8 cellular contexts compared by ENCODE assay signal in genomic region chr17:19507673-19508326, GRCh38. TPM values are rescaled to one million over a fixed set of nuclear protein-coding genes. Genes with fewer than 3 reads are reported as not detected.
A peak's percentile ranks its signal among the peaks of the same experiment; 100 is the strongest.
DNase-seq lines count a peak whose midpoint lies in the region; ATAC-seq and TF ChIP-seq lines count a peak whose summit lies in the region.

No MANE protein-coding gene starts in this region.

- H2AK5ac ChIP-seq in trophoblast cell (ENCODE audit: low read length) = no peak overlapping the region

- H3K4me3 ChIP-seq in adrenal gland (peak overlapping the region; percentile 9 to 78 (median 61)), heart right ventricle (peak overlapping the region; percentile 30 to 77 (median 66)), trophoblast cell (ENCODE audit: low read depth, low read length) (peak overlapping the region; percentile 84), transverse colon (peak overlapping the region; percentile 61 to 83 (median 65))

- CTCF ChIA-PET in T-cell (lab: Charles Lee) = no interaction called here

- peak; percentile 75 to 82 (median 78) for ATAC-seq in T-cell (replicated peaks in 1 of 4)
- ATAC-seq in heart right ventricle = peak; percentile 84 to 95 (median 92)

- no peak overlapping the region for H3K23ac ChIP-seq in trophoblast cell (ENCODE audit: low read length)

- H2BK120ac ChIP-seq in trophoblast cell (ENCODE audit: insufficient read depth, low read length, poor library complexity) = no peak overlapping the region

- H3K79me2 ChIP-seq in trophoblast cell (ENCODE audit: control insufficient read depth, insufficient read depth, low read length, poor library complexity) = no peaks in the 10 kb centered on the region

- WGBS in adrenal gland, 4 donors = 0 to 1% (median 0%) methylated on average over 11 to 50 of the region's 51 CpGs
- WGBS in heart right ventricle, 2 donors = 1% methylated on average over 51 of the region's 51 CpGs
- WGBS in trophoblast cell (ENCODE audit: extremely low coverage, insufficient coverage, insufficient read length) = no CpG with 5 or more reads among the region's 51 CpGs
- 0 to 1% methylated on average over 6 to 22 of the region's 51 CpGs for WGBS in transverse colon (ENCODE audit: low coverage in 1 of 2), 2 donors

- H3K27ac ChIP-seq in adrenal gland (peak overlapping the region; percentile 85 to 93 (median 90)), heart right ventricle (peak overlapping the region; percentile 13 to 87 (median 78)), trophoblast cell (ENCODE audit: low read depth, low read length) (no peak overlapping the region), transverse colon (peak overlapping the region; percentile 88 to 96 (median 92))

- H2BK5ac ChIP-seq in trophoblast cell (ENCODE audit: low read depth, low read length, poor library complexity) = no peak overlapping the region

- H3K9me3 Mint-ChIP-seq in T-cell = no peaks in the 10 kb centered on the region

- TF ChIP-seq EP300 in transverse colon (IDR thresholded peaks at IDR 0.05; ENCODE audit: low read depth) = no peak

- H2AFZ ChIP-seq in trophoblast cell (ENCODE audit: insufficient read depth, low read length, poor library complexity) = peak overlapping the region; percentile 87

- H3K79me1 ChIP-seq in trophoblast cell (ENCODE audit: low read length) = peaks cover 3% of the 10 kb centered on the region

- peak overlapping the region; percentile 61 for H3K18ac ChIP-seq in trophoblast cell (ENCODE audit: low read length)

- H3K4me2 ChIP-seq in trophoblast cell (ENCODE audit: low read length) = peak overlapping the region; percentile 62

- intact Hi-C loops in adrenal gland (cut with DNase I) = loop anchor here in 1 of 2 donors (10.0 kb wide), 1 partner anchor 143 kb away; the partner anchor contains the start of gene B9D1
- intact Hi-C loops in heart right ventricle (cut with DNase I) = loop anchor here in 4 of 10 donors (5.0 to 10.0 kb wide), 2 partner anchors 140 to 143 kb away; partner anchors contain the start of genes ALDH3A2 (in 2 of the 4) and B9D1 (in 2 of the 4)
- intact Hi-C loops in transverse colon (cut with DNase I; ENCODE audit: low total_unique reads) = loop anchor here (10.0 kb wide), 1 partner anchor 143 kb away; the partner anchor contains the start of gene B9D1

- H3K27ac Mint-ChIP-seq in T-cell = peak overlapping the region; percentile 95 to 97

- H3K27me3 Mint-ChIP-seq in T-cell = peaks cover 3 to 5% of the 10 kb centered on the region in 2 donors

- no peak overlapping the region for H3K14ac ChIP-seq in trophoblast cell (ENCODE audit: low read length)

- peak; percentile 18 to 77 for TF ChIP-seq POLR2A in adrenal gland (IDR thresholded peaks at IDR 0.05)
- peak; percentile 49 for TF ChIP-seq POLR2A in transverse colon (IDR thresholded peaks at IDR 0.05)

- H3K9me3 ChIP-seq in adrenal gland (replicated peaks in 1 of 3) (no peaks in the 10 kb centered on the region), heart right ventricle (no peaks in the 10 kb centered on the region), trophoblast cell (ENCODE audit: insufficient read depth, low read depth, low read length) (no peaks in the 10 kb centered on the region), transverse colon (no peaks in the 10 kb centered on the region)

- H3K4me1 ChIP-seq in adrenal gland (replicated peaks in 1 of 2) = no peaks in the 10 kb centered on the region
- H3K4me1 ChIP-seq in heart right ventricle = peaks cover 0 to 9% (median 5%) of the 10 kb centered on the region in 9 donors
- H3K4me1 ChIP-seq in trophoblast cell (ENCODE audit: control insufficient read depth in 1 of 2, insufficient read depth in 2 of 2, low read length in 2 of 2) = no peaks in the 10 kb centered on the region
- H3K4me1 ChIP-seq in transverse colon = peaks cover 0 to 8% (median 5%) of the 10 kb centered on the region in 4 donors

- H4K8ac ChIP-seq in trophoblast cell (ENCODE audit: low read depth, low read length) = peak overlapping the region; percentile 79

- H3K36me3 Mint-ChIP-seq in T-cell = peaks cover 3% of the 10 kb centered on the region

- H3K36me3 ChIP-seq in adrenal gland (replicated peaks in 1 of 2) (no peaks in the 10 kb centered on the region), heart right ventricle (no peaks in the 10 kb centered on the region), trophoblast cell (ENCODE audit: control insufficient read depth in 1 of 2, insufficient read depth in 2 of 2, low read length in 2 of 2) (no peaks in the 10 kb centered on the region), transverse colon (no peaks in the 10 kb centered on the region)

- POLR2A ChIA-PET in T-cell (lab: Charles Lee) = no interaction called here

- no peak overlapping the region for H3K4ac ChIP-seq in trophoblast cell (ENCODE audit: low read depth, low read length)

- H3K4me3 Mint-ChIP-seq in T-cell = peak overlapping the region; percentile 85 to 94 (median 86)

- no peak overlapping the region for H3K9ac ChIP-seq in trophoblast cell (ENCODE audit: low read length)

- peak overlapping the region; percentile 26 for H4K91ac ChIP-seq in trophoblast cell (ENCODE audit: low read depth, low read length)

- in situ Hi-C loops in transverse colon (cut with MboI; ENCODE audit: low pct_ligation_motif_present in 1 of 4, low pct_unique_long_range_greater_than_20kb in 1 of 4, low sequenced_read_pairs in 3 of 4) = loop anchor here in 1 of 4 donors (25.0 kb wide), 1 partner anchor 130 kb away; the partner anchor contains the start of gene ALDH3A2

- DNase-seq in Daoy (ENCODE audit: low read depth) (peak; percentile 88), HCEC 1CT (peak; percentile 82), NCI-H1092 (lab: John Stamatoyannopoulos, UW) (peak; percentile 62), T-cell (peak; percentile 71 to 95 (median 84)), adrenal gland (peak; percentile 84 to 96 (median 88)), heart right ventricle (peak; percentile 80 to 93), trophoblast cell (peak; percentile 95 to 98), transverse colon (peak; percentile 91)

- peak overlapping the region; percentile 59 for H4K12ac ChIP-seq in trophoblast cell (ENCODE audit: low read depth, low read length)

- H3K27me3 ChIP-seq in adrenal gland = no peaks in the 10 kb centered on the region
- no peaks in the 10 kb centered on the region for H3K27me3 ChIP-seq in heart right ventricle
- no peaks in the 10 kb centered on the region for H3K27me3 ChIP-seq in trophoblast cell (ENCODE audit: insufficient read depth, low read length)
- H3K27me3 ChIP-seq in transverse colon = no peaks in the 10 kb centered on the region

- H3K4me1 Mint-ChIP-seq in T-cell = peaks cover 7 to 12% (median 8%) of the 10 kb centered on the region in 3 donors

- TF ChIP-seq CTCF in adrenal gland (IDR thresholded peaks at IDR 0.05) (peak in 1 of 6 experiments; percentile 2), heart right ventricle (IDR thresholded peaks at IDR 0.05) (no peak), transverse colon (IDR thresholded peaks at IDR 0.05) (no peak)

- H2BK12ac ChIP-seq in trophoblast cell (ENCODE audit: low read length) = no peak overlapping the region

RNA-seq across cellular contexts. Expression of gene SLC47A1, which starts 25.9 kb away (rescaled TPM):
- not detected in 2 replicates for total RNA-seq in Daoy (2014; rRNA removed; shearing (Covaris generic))
- total RNA-seq in T-cell (under 1 TPM in 4 of 5 donors, not detected in 1; 0.10 to 0.66 (median 0.31) TPM), adrenal gland (100 to 1,000 TPM; 126 to 630 (median 218) TPM), heart right ventricle (10 to 100 TPM in 5 of 10 donors, 1 to 10 TPM in 5; 2.1 to 20.3 (median 9.2) TPM), transverse colon (under 1 TPM in 2 of 4 donors, not detected in 2; 0.32 to 0.96 TPM)
- polyA plus RNA-seq in adrenal gland (100 to 1,000 TPM; 104 to 460 (median 150) TPM), heart right ventricle (1 to 10 TPM in 1 of 2 donors, under 1 TPM in 1; 0.62 to 6.3 TPM)
- not detected in 2 replicates for polyA plus RNA-seq in trophoblast cell (2013)

Comparison
In these comparisons a context has a peak if more than half of its experiments do, and no peak if none do; other contexts are left out.
1. RNA of gene SLC47A1, which starts 25.9 kb away (total RNA-seq): 126 to 630 TPM in adrenal gland; 2.1 to 20.3 TPM in heart right ventricle, 0.10 to 0.66 TPM in T-cell, 0.32 to 0.96 TPM in transverse colon and not detected in Daoy; every median in the first group is over 4 times any median in the second.
2. Peak in every context shown above with its lines, with median percentiles within 50 percentile points of each other: DNase-seq and H3K4me3 ChIP-seq.